9 cellular contexts compared by ENCODE assay signal in genomic region chr7:117791877-117792780, GRCh38.
DNase-seq lines count a peak whose midpoint lies in the region; ATAC-seq and TF ChIP-seq lines count a peak whose summit lies in the region.
"Had no signal": no experiment of that assay in that cellular context is flagged by ENCODE, and none has a peak within 500 bp of the region (broad histone marks: within the 10 kb centered on the region; RNA-seq: fewer than 3 reads in every experiment).

No MANE protein-coding gene starts in this region.

- no peak overlapping the region for H3K27ac Mint-ChIP-seq in CD8-positive, alpha-beta T cell

- H3K9me3 Mint-ChIP-seq in CD8-positive, alpha-beta T cell = no peaks in the 10 kb centered on the region

- no peaks in the 10 kb centered on the region for H3K4me1 ChIP-seq in Loucy (ENCODE audit: insufficient read depth, low read length, poor library complexity, severe bottlenecking)
- no peaks in the 10 kb centered on the region for H3K4me1 ChIP-seq in lower lobe of right lung
- H3K4me1 ChIP-seq in MM.1S (ENCODE audit: low read length) = no peaks in the 10 kb centered on the region
- H3K4me1 ChIP-seq in CD8-positive, alpha-beta T cell (ENCODE audit: insufficient read depth, low read length) = no peaks in the 10 kb centered on the region

- H4K20me1 ChIP-seq in Loucy (ENCODE audit: insufficient read depth, low read length, poor library complexity, severe bottlenecking) = no peaks in the 10 kb centered on the region
- no peaks in the 10 kb centered on the region for H4K20me1 ChIP-seq in MM.1S (ENCODE audit: insufficient read depth, low read length)

- ATAC-seq in GM18499 (IDR thresholded peaks at IDR 0.05; ENCODE audit: insufficient read depth, unreplicated experiment) (peak; percentile 71), GM21825 (IDR thresholded peaks at IDR 0.05; ENCODE audit: unreplicated experiment) (peak; percentile 82), lower lobe of right lung (peak; percentile 70 to 71)
- ATAC-seq in CD8-positive, alpha-beta T cell = no peak

- H3K4me2 ChIP-seq in Loucy (ENCODE audit: low read depth, low read length, poor library complexity, severe bottlenecking) = no peak overlapping the region
- no peak overlapping the region for H3K4me2 ChIP-seq in MM.1S (ENCODE audit: low read depth, low read length)

- H3K79me2 ChIP-seq in Loucy (ENCODE audit: insufficient read depth, low read length) (no peaks in the 10 kb centered on the region), MM.1S (ENCODE audit: low read length) (no peaks in the 10 kb centered on the region)

- H3K27ac ChIP-seq in lower lobe of right lung (peak overlapping the region; percentile 43), MM.1S (ENCODE audit: low read length) (no peak overlapping the region)
- H3K27ac ChIP-seq in CD8-positive, alpha-beta T cell (ENCODE audit: low read depth, low read length) = no peak overlapping the region
- H3K27ac ChIP-seq: neutrophil had no signal

- DNase-seq in lower lobe of right lung (no peak), MM.1S (no peak), NCI-H1694 treated with DMSO at 0.1 percent for 48 hours (lab: John Stamatoyannopoulos, UW) (no peak), HEK293T (ENCODE audit: extremely low spot score) (no peak)
- DNase-seq in CD8-positive, alpha-beta T cell = no peak

- POLR2A ChIA-PET in CD8-positive, alpha-beta T cell (lab: Charles Lee) = no interaction called here
- POLR2A ChIA-PET in HEK293T (lab: Yijun Ruan, JAX) = no interaction called here

- no peaks in the 10 kb centered on the region for H3F3A ChIP-seq in Loucy (ENCODE audit: low read depth)
- no peaks in the 10 kb centered on the region for H3F3A ChIP-seq in MM.1S (ENCODE audit: insufficient read depth, low read length)

- H3K4me1 Mint-ChIP-seq in CD8-positive, alpha-beta T cell (ENCODE audit: low read depth) = peaks cover 3% of the 10 kb centered on the region

- H3K4me3 ChIP-seq in Loucy (ENCODE audit: low read length, poor library complexity, severe bottlenecking) (no peak overlapping the region), lower lobe of right lung (no peak overlapping the region), MM.1S (ENCODE audit: low read length) (no peak overlapping the region)
- H3K4me3 ChIP-seq in CD8-positive, alpha-beta T cell (ENCODE audit: low read depth, low read length) = no peak overlapping the region

- TF ChIP-seq CTCF in Loucy (conservative IDR thresholded peaks at IDR 0.05; ENCODE audit: low read length) (peak; percentile 27; the same call in 1 of the 2 replicates), lower lobe of right lung (IDR thresholded peaks at IDR 0.05) (no peak), MM.1S (IDR thresholded peaks at IDR 0.05; ENCODE audit: low read length) (no peak)
- TF ChIP-seq CTCF in CD8-positive, alpha-beta T cell (IDR thresholded peaks at IDR 0.05) = no peak

- intact Hi-C loops in lower lobe of right lung (cut with DNase I) = no loop called here
- intact Hi-C loops in CD8-positive, alpha-beta T cell (cut with DNase I, micrococcal nuclease) = no loop called here

- no peak overlapping the region for H3K9ac ChIP-seq in Loucy (ENCODE audit: low read depth, low read length, poor library complexity, severe bottlenecking)
- no peak overlapping the region for H3K9ac ChIP-seq in MM.1S (ENCODE audit: low read length)

- no peak overlapping the region for H3K4me3 Mint-ChIP-seq in CD8-positive, alpha-beta T cell

- no peaks in the 10 kb centered on the region for H3K36me3 Mint-ChIP-seq in CD8-positive, alpha-beta T cell

- peaks cover 5% of the 10 kb centered on the region for H3K27me3 Mint-ChIP-seq in CD8-positive, alpha-beta T cell (ENCODE audit: low read depth)

- peaks cover 7% of the 10 kb centered on the region for H3K27me3 ChIP-seq in Loucy (ENCODE audit: insufficient read depth, low read length, poor library complexity, severe bottlenecking)
- H3K27me3 ChIP-seq in lower lobe of right lung (ENCODE audit: low read depth) = no peaks in the 10 kb centered on the region
- H3K27me3 ChIP-seq in MM.1S (replicated peaks; ENCODE audit: insufficient read depth, low read length) = no peaks in the 10 kb centered on the region
- no peaks in the 10 kb centered on the region for H3K27me3 ChIP-seq in CD8-positive, alpha-beta T cell (ENCODE audit: insufficient read depth, low read length)
- H3K27me3 ChIP-seq: neutrophil had no signal

- no peaks in the 10 kb centered on the region for H3K9me3 ChIP-seq in Loucy (ENCODE audit: insufficient read depth, low read depth, low read length)
- no peaks in the 10 kb centered on the region for H3K9me3 ChIP-seq in lower lobe of right lung
- no peaks in the 10 kb centered on the region for H3K9me3 ChIP-seq in MM.1S (replicated peaks; ENCODE audit: insufficient read depth, low read length)
- H3K9me3 ChIP-seq in CD8-positive, alpha-beta T cell (ENCODE audit: low read length) = no peaks in the 10 kb centered on the region
- H3K9me3 ChIP-seq: neutrophil had no signal

- H3K36me3 ChIP-seq in Loucy (ENCODE audit: insufficient read depth, low read length) (no peaks in the 10 kb centered on the region), lower lobe of right lung (no peaks in the 10 kb centered on the region), MM.1S (replicated peaks; ENCODE audit: insufficient read depth, low read length) (no peaks in the 10 kb centered on the region)
- H3K36me3 ChIP-seq in CD8-positive, alpha-beta T cell (ENCODE audit: insufficient read depth, low read length) = no peaks in the 10 kb centered on the region
- H3K36me3 ChIP-seq: neutrophil had no signal

- H2AFZ ChIP-seq in Loucy (ENCODE audit: low read length) = no peak overlapping the region; the same call in 1 of the 2 replicates
- no peak overlapping the region for H2AFZ ChIP-seq in MM.1S (ENCODE audit: low read length)

- CTCF ChIA-PET in CD8-positive, alpha-beta T cell (lab: Charles Lee) = interaction anchor here (0.7 kb wide), 1 partner anchor 14 kb away, joined by 3 read pairs; no protein-coding TSS in a partner anchor
- CTCF ChIA-PET in HEK293T (lab: Yijun Ruan, JAX) = no interaction called here

- no peaks in the 10 kb centered on the region for H3K9me2 ChIP-seq in Loucy (replicated peaks; ENCODE audit: low read depth, low read length)
- no peaks in the 10 kb centered on the region for H3K9me2 ChIP-seq in MM.1S (replicated peaks; ENCODE audit: insufficient read depth, low read length)

TF ChIP-seq in HEK293T, 16 proteins besides CTCF, POLR2A, EP300 and RAD21:
- TF ChIP-seq FOXM1 (IDR thresholded peaks at IDR 0.05; ENCODE audit: borderline replicate concordance) = no peak
- TF ChIP-seq SUZ12 (IDR thresholded peaks at IDR 0.05) = no peak
- no peak for TF ChIP-seq TARDBP (IDR thresholded peaks at IDR 0.05)
- TF ChIP-seq BHLHE40 (IDR thresholded peaks at IDR 0.05; ENCODE audit: borderline replicate concordance) = no peak
- no peak for TF ChIP-seq NFRKB (IDR thresholded peaks at IDR 0.05)
- TF ChIP-seq SP1 (IDR thresholded peaks at IDR 0.05) = no peak
- no peak for TF ChIP-seq HDGF (IDR thresholded peaks at IDR 0.05; ENCODE audit: borderline replicate concordance)
- TF ChIP-seq L3MBTL2 (conservative IDR thresholded peaks at IDR 0.05) = no peak
- TF ChIP-seq ARNT (IDR thresholded peaks at IDR 0.05) = no peak
- TF ChIP-seq FOXA1 (IDR thresholded peaks at IDR 0.05) = no peak
- no peak for TF ChIP-seq FOXK2 (IDR thresholded peaks at IDR 0.05)
- TF ChIP-seq LEF1 (IDR thresholded peaks at IDR 0.05; ENCODE audit: borderline replicate concordance) = no peak
- no peak for TF ChIP-seq PKNOX1 (IDR thresholded peaks at IDR 0.05)
- TF ChIP-seq ZNF384 (IDR thresholded peaks at IDR 0.05) = no peak
- no peak for TF ChIP-seq CTBP1 (IDR thresholded peaks at IDR 0.05; ENCODE audit: borderline replicate concordance)
- TF ChIP-seq ELF4 (IDR thresholded peaks at IDR 0.05) = no peak
